In genomic region chr10:79070091-79070610, GRCh38 we compare ENCODE assay signal across 8 cellular contexts. TPM values are rescaled to one million over a fixed set of nuclear protein-coding genes. Genes with fewer than 3 reads are reported as not detected.
DNase-seq lines count a peak whose midpoint lies in the region; ATAC-seq and TF ChIP-seq lines count a peak whose summit lies in the region.

No MANE protein-coding gene starts in this region.

- H3K36me3 ChIP-seq in HAP-1 (replicated peaks): no peaks in the 10 kb centered on the region
- H3K36me3 ChIP-seq in iPS DF 6.9 (ENCODE audit: control insufficient read depth, insufficient read depth, low read length): no peaks in the 10 kb centered on the region
- no peaks in the 10 kb centered on the region for H3K36me3 ChIP-seq in gastrocnemius medialis

- H3K9me3 ChIP-seq in HAP-1: no peaks in the 10 kb centered on the region
- H3K9me3 ChIP-seq in iPS DF 6.9 (ENCODE audit: control insufficient read depth, insufficient read depth, low read length): no peaks in the 10 kb centered on the region
- H3K9me3 ChIP-seq in gastrocnemius medialis: no peaks in the 10 kb centered on the region

- in situ Hi-C loops in HAP-1 (cut with MboI; ENCODE audit: low sequenced_read_pairs) (no loop called here), astrocyte of the cerebellum (cut with HindIII; ENCODE audit: low sequenced_read_pairs) (loop anchor here (5.0 to 10.0 kb wide), 3 partner anchors 42 to 1023 kb away; no protein-coding TSS in a partner anchor), gastrocnemius medialis (cut with MboI; ENCODE audit: low sequenced_read_pairs in 4 of 4) (no loop called here)

- TF ChIP-seq POLR2A in gastrocnemius medialis (IDR thresholded peaks at IDR 0.05): no peak

- intact Hi-C loops in gastrocnemius medialis (cut with DNase I; ENCODE audit: low total_unique reads): loop anchor here (2.0 to 5.0 kb wide), 2 partner anchors 79 to 313 kb away; no protein-coding TSS in a partner anchor

- DNase-seq in 8988T (peak; percentile 49), HAP-1 (ENCODE audit: low spot score in 2 of 2) (peak in 1 of 2 experiments; percentile 37), astrocyte of the cerebellum (ENCODE audit: low read depth) (no peak), iPS DF 6.9 (ENCODE audit: low read depth, low spot score) (no peak), gastrocnemius medialis (no peak), T1000 (lab: John Stamatoyannopoulos, UW) (no peak)
- DNase-seq in activated CD4-positive, alpha-beta T cell treated with anti-CD3 and anti-CD28 coated beads for 48 hours: no peak

- no CpG with 5 or more reads among the region's 54 CpGs for WGBS in iPS DF 6.9 (ENCODE audit: insufficient coverage, insufficient read length)

- H3K4me1 ChIP-seq in HAP-1: peaks cover 21% of the 10 kb centered on the region
- peaks cover 20% of the 10 kb centered on the region for H3K4me1 ChIP-seq in iPS DF 6.9 (ENCODE audit: control insufficient read depth, insufficient read depth, low read length)
- peaks cover 40 to 43% of the 10 kb centered on the region in 2 donors for H3K4me1 ChIP-seq in gastrocnemius medialis

- H3K4me3 ChIP-seq in HAP-1 (peak overlapping the region; percentile 66), astrocyte of the cerebellum (ENCODE audit: low read depth, low read length) (peak overlapping the region; percentile 98), iPS DF 6.9 (ENCODE audit: low read length) (peak overlapping the region; percentile 87), gastrocnemius medialis (peak overlapping the region; percentile 71 to 98 (median 84))

- no peaks in the 10 kb centered on the region for H3K27me3 ChIP-seq in HAP-1 (ENCODE audit: low read depth)
- H3K27me3 ChIP-seq in iPS DF 6.9 (ENCODE audit: control insufficient read depth, insufficient read depth, low read length): no peaks in the 10 kb centered on the region; the same call in none of the 2 replicates
- H3K27me3 ChIP-seq in gastrocnemius medialis: no peaks in the 10 kb centered on the region

- TF ChIP-seq CTCF in astrocyte of the cerebellum (IDR thresholded peaks at IDR 0.05; ENCODE audit: low read depth, low read length, missing control alignments) (no peak), gastrocnemius medialis (IDR thresholded peaks at IDR 0.05 in 4 of 5, conservative IDR thresholded peaks at IDR 0.05 in 1 of 5) (peak in 1 of 5 experiments; percentile 14)

- ATAC-seq in gastrocnemius medialis: peak in 1 of 2 donors; percentile 0
- no peak for ATAC-seq in GM21367 (IDR thresholded peaks at IDR 0.05; ENCODE audit: unreplicated experiment)

- H3K27ac ChIP-seq in iPS DF 6.9 (ENCODE audit: low read length) (no peak overlapping the region), gastrocnemius medialis (peak overlapping the region; percentile 93 to 100 (median 98))

RNA-seq across cellular contexts. Expression of gene ZMIZ1, which starts 1.4 kb away (rescaled TPM):
- 10 to 100 TPM; 22.7 to 37.5 (median 31.7) TPM for total RNA-seq in gastrocnemius medialis
